ENCODE assay signal across 1 cellular context in the genomic region with DNA sequence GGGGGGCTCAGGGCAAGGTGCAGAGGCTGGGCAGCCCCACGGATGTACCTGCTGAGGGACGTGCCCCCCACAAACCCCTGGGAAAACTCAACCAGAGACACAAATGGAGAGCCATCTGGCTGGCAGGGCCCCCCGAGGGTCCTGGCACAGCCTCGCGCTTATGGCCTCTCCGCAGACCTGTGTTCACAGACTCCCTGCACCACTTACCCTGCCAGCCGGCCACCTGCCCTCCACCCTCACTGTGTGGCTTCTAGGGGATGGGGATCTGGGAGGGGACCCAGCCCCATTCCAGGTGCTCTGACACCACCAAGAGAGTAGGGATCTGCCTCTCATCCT.
TF ChIP-seq lines count a peak whose summit lies in the region.

No MANE protein-coding gene starts in this region.

TF ChIP-seq in H1, 55 proteins besides CTCF, POLR2A, EP300 and RAD21:
- TF ChIP-seq RBBP5 (IDR thresholded peaks at IDR 0.05; ENCODE audit: borderline replicate concordance, low read depth, low read length) (no peak), CHD2 (IDR thresholded peaks at IDR 0.05; ENCODE audit: low read length) (no peak), ZNF274 (IDR thresholded peaks at IDR 0.05; ENCODE audit: borderline replicate concordance, extremely low read depth, low read length) (no peak), JUND (IDR thresholded peaks at IDR 0.05; ENCODE audit: low read length) (no peak), NANOG (IDR thresholded peaks at IDR 0.05; ENCODE audit: insufficient read depth, low read depth, low read length, poor library complexity, severe bottlenecking) (no peak), BCL11A (IDR thresholded peaks at IDR 0.05; ENCODE audit: low read depth in 2 of 2, low read length in 2 of 2) (no peak), E2F6 (IDR thresholded peaks at IDR 0.05) (no peak), CTBP2 (IDR thresholded peaks at IDR 0.05; ENCODE audit: borderline replicate concordance, insufficient read depth, insufficient read length, low read length) (no peak), ASH2L (IDR thresholded peaks at IDR 0.05; ENCODE audit: low read length) (no peak), MAX (IDR thresholded peaks at IDR 0.05) (no peak), HDAC2 (IDR thresholded peaks at IDR 0.05; ENCODE audit: borderline replicate concordance in 1 of 2, low read depth in 2 of 2, low read length in 2 of 2) (no peak), RFX5 (IDR thresholded peaks at IDR 0.05; ENCODE audit: borderline replicate concordance, low read depth, low read length) (no peak), CBX8 (IDR thresholded peaks at IDR 0.05; ENCODE audit: borderline replicate concordance, low read depth, low read length) (no peak), SIX5 (IDR thresholded peaks at IDR 0.05; ENCODE audit: low read depth, low read length) (no peak)
TF ChIP-seq in H1: peak in this region for 0.
